Comparison of ENCODE assay signal across 24 cellular contexts in genomic region chr4:159349332-159349731, GRCh38.
DNase-seq lines count a peak whose midpoint lies in the region; ATAC-seq and TF ChIP-seq lines count a peak whose summit lies in the region.
"Had no signal": no experiment of that assay in that cellular context is flagged by ENCODE, and none has a peak within 500 bp of the region (broad histone marks: within the 10 kb centered on the region; RNA-seq: fewer than 3 reads in every experiment).

No MANE protein-coding gene starts in this region.

- DNase-seq in left ventricle myocardium inferior (no peak), left cardiac atrium (no peak), KBM-7 (peak; percentile 15), dermis blood vessel endothelial cell (peak; percentile 23), progenitor cell of endocrine pancreas (ENCODE audit: low spot score, unreplicated experiment) (no peak)
- DNase-seq: C1 segment of cervical spinal cord; CD8-positive, alpha-beta T cell; DMS 273 treated with DMSO at 0.1 percent for 48 hours; DMS79; GF-D8; H7; IMR-90; NCI-H1048; NCI-H1417 treated with DMSO at 0.1 percent for 48 hours; NCI-H187 treated with DMSO at 0.1 percent for 48 hours; NCI-H446; NCI-H524 treated with DMSO at 0.1 percent for 48 hours; NCI-H774; SIG-M5; SK-N-SH; SW 1271 had no signal

- no peak for TF ChIP-seq CTCF in left ventricle myocardium inferior (IDR thresholded peaks at IDR 0.05; ENCODE audit: borderline replicate concordance)
- TF ChIP-seq CTCF in progenitor cell of endocrine pancreas (IDR thresholded peaks at IDR 0.05; ENCODE audit: unreplicated experiment) = no peak

- no peaks in the 10 kb centered on the region for H3K9me3 ChIP-seq in left ventricle myocardium inferior (replicated peaks)
- H3K9me3 ChIP-seq: SK-N-SH had no signal

- intact Hi-C loops in left ventricle myocardium inferior (cut with micrococcal nuclease) = no loop called here
- intact Hi-C loops in left cardiac atrium (cut with DNase I) = loop anchor here in 1 of 2 donors (10.0 kb wide), 1 partner anchor 135 kb away; no protein-coding TSS in a partner anchor

- H3K27ac ChIP-seq in left ventricle myocardium inferior (replicated peaks) = peak overlapping the region; percentile 56

- ATAC-seq in left cardiac atrium (no peak), HG03439 (IDR thresholded peaks at IDR 0.05; ENCODE audit: unreplicated experiment) (no peak), GM19035 (IDR thresholded peaks at IDR 0.05; ENCODE audit: unreplicated experiment) (no peak), HG02884 (IDR thresholded peaks at IDR 0.05; ENCODE audit: unreplicated experiment) (no peak)
- ATAC-seq: CD8-positive, alpha-beta T cell had no signal

- H3K4me1 Mint-ChIP-seq in progenitor cell of endocrine pancreas (ENCODE audit: low read depth) = peaks cover 3% of the 10 kb centered on the region

- H3K4me3 Mint-ChIP-seq in progenitor cell of endocrine pancreas (ENCODE audit: low read depth) = no peak overlapping the region
- H3K4me3 Mint-ChIP-seq: CD8-positive, alpha-beta T cell had no signal

- no peaks in the 10 kb centered on the region for H3K9me3 Mint-ChIP-seq in progenitor cell of endocrine pancreas (ENCODE audit: low read depth)
- H3K9me3 Mint-ChIP-seq: CD8-positive, alpha-beta T cell had no signal

- H3K4me3 ChIP-seq in left ventricle myocardium inferior = no peak overlapping the region

- in situ Hi-C loops in KBM-7 (cut with MboI; ENCODE audit: low pct_unique_long_range_greater_than_20kb, low sequenced_read_pairs) = no loop called here

- H3K36me3 Mint-ChIP-seq in progenitor cell of endocrine pancreas (ENCODE audit: insufficient read depth) = peaks cover 54% of the 10 kb centered on the region

- H3K27me3 Mint-ChIP-seq in progenitor cell of endocrine pancreas = no peaks in the 10 kb centered on the region

- no peaks in the 10 kb centered on the region for H3K27me3 ChIP-seq in left ventricle myocardium inferior (ENCODE audit: low read depth)

- H3K36me3 ChIP-seq in left ventricle myocardium inferior = peaks cover 99% of the 10 kb centered on the region

- H3K4me1 ChIP-seq in left ventricle myocardium inferior = peaks cover 76% of the 10 kb centered on the region

- H3K27ac Mint-ChIP-seq in progenitor cell of endocrine pancreas = peak overlapping the region; percentile 22
- H3K27ac Mint-ChIP-seq: CD8-positive, alpha-beta T cell had no signal

Comparison
In these comparisons a context has a peak if more than half of its experiments do, and no peak if none do; other contexts are left out.
1. DNase-seq: peak in KBM-7 (single experiment) and dermis blood vessel endothelial cell (single experiment); none in left ventricle myocardium inferior (single experiment), left cardiac atrium (single experiment) and progenitor cell of endocrine pancreas (single experiment).